ENCODE assay signal across 22 cellular contexts in genomic region chr5:44942524-44943001, GRCh38.
DNase-seq lines count a peak whose midpoint lies in the region; ATAC-seq and TF ChIP-seq lines count a peak whose summit lies in the region.
"Had no signal": no experiment of that assay in that cellular context is flagged by ENCODE, and none has a peak within 500 bp of the region (broad histone marks: within the 10 kb centered on the region; RNA-seq: fewer than 3 reads in every experiment).

No MANE protein-coding gene starts in this region.

- peaks cover 12% of the 10 kb centered on the region for H3K9me3 Mint-ChIP-seq in GM23338
- H3K9me3 Mint-ChIP-seq in neural progenitor cell = peaks cover 5% of the 10 kb centered on the region
- peaks cover under 1% of the 10 kb centered on the region for H3K9me3 Mint-ChIP-seq in activated naive CD4-positive, alpha-beta T cell treated with anti-CD3 and anti-CD28 coated beads for 36 hours

- H3K36me3 ChIP-seq in GM23338 (ENCODE audit: insufficient read depth) = no peaks in the 10 kb centered on the region
- no peaks in the 10 kb centered on the region for H3K36me3 ChIP-seq in PC-3 (ENCODE audit: low read depth, low read length)
- no peaks in the 10 kb centered on the region for H3K36me3 ChIP-seq in neural progenitor cell
- H3K36me3 ChIP-seq in gastrocnemius medialis = no peaks in the 10 kb centered on the region
- H3K36me3 ChIP-seq: SJCRH30, transverse colon had no signal

- no peaks in the 10 kb centered on the region for H3K79me2 ChIP-seq in GM23338 (replicated peaks; ENCODE audit: insufficient read depth)
- no peaks in the 10 kb centered on the region for H3K79me2 ChIP-seq in PC-3 (ENCODE audit: low read length)
- H3K79me2 ChIP-seq in neural progenitor cell (ENCODE audit: low read depth) = no peaks in the 10 kb centered on the region

- in situ Hi-C loops in gastrocnemius medialis (cut with MboI; ENCODE audit: low sequenced_read_pairs in 4 of 4) = no loop called here

- no peak for TF ChIP-seq CTCF in GM23338 (conservative IDR thresholded peaks at IDR 0.05; ENCODE audit: low read depth in 2 of 2)
- no peak for TF ChIP-seq CTCF in PC-3 (conservative IDR thresholded peaks at IDR 0.05; ENCODE audit: low read depth, low read length)
- TF ChIP-seq CTCF in neural progenitor cell (IDR thresholded peaks at IDR 0.05) = no peak
- no peak for TF ChIP-seq CTCF in gastrocnemius medialis (IDR thresholded peaks at IDR 0.05 in 4 of 5, conservative IDR thresholded peaks at IDR 0.05 in 1 of 5)

- H3K27me3 Mint-ChIP-seq in GM23338 (ENCODE audit: insufficient read depth, low read depth, poor library complexity) (peaks cover 5% of the 10 kb centered on the region), neural progenitor cell (ENCODE audit: insufficient read depth, low read depth) (no peaks in the 10 kb centered on the region), T-helper 17 cell (no peaks in the 10 kb centered on the region)
- peaks cover under 1% of the 10 kb centered on the region for H3K27me3 Mint-ChIP-seq in activated naive CD4-positive, alpha-beta T cell treated with anti-CD3 and anti-CD28 coated beads for 36 hours (ENCODE audit: low read depth)
- H3K27me3 Mint-ChIP-seq: activated B cell treated with CpG ODN at 0.5 μM for 24 hours; stimulated activated naive CD8-positive, alpha-beta T cell treated with anti-CD3 and anti-CD28 coated beads, Interleukin-15, amount 100 ng/mL, for 72 hours had no signal

- H3F3A ChIP-seq in GM23338 (replicated peaks; ENCODE audit: low read depth) (no peaks in the 10 kb centered on the region), PC-3 (ENCODE audit: low read length, unreplicated experiment) (no peaks in the 10 kb centered on the region), neural progenitor cell (ENCODE audit: low read depth) (no peaks in the 10 kb centered on the region)

- peaks cover 13% of the 10 kb centered on the region for H3K36me3 Mint-ChIP-seq in GM23338 (ENCODE audit: low read depth)
- H3K36me3 Mint-ChIP-seq in neural progenitor cell = peaks cover 3% of the 10 kb centered on the region
- H3K36me3 Mint-ChIP-seq in activated naive CD4-positive, alpha-beta T cell treated with anti-CD3 and anti-CD28 coated beads for 36 hours (ENCODE audit: low read depth) = no peaks in the 10 kb centered on the region
- H3K36me3 Mint-ChIP-seq in T-helper 17 cell (ENCODE audit: low read depth) = no peaks in the 10 kb centered on the region
- H3K36me3 Mint-ChIP-seq: CD8-positive, alpha-beta T cell had no signal

- ATAC-seq in GM23338 = peak; percentile 89
- no peak for ATAC-seq in PC-3
- no peak for ATAC-seq in gastrocnemius medialis
- ATAC-seq in T-helper 17 cell = no peak
- ATAC-seq: CD8-positive, alpha-beta T cell; left colon; stimulated activated naive CD8-positive, alpha-beta T cell treated with anti-CD3 and anti-CD28 coated beads, Interleukin-15, amount 100 ng/mL, for 72 hours had no signal

- H3K27ac Mint-ChIP-seq in GM23338 (peak overlapping the region; percentile 96), neural progenitor cell (no peak overlapping the region), T-helper 17 cell (no peak overlapping the region)
- no peak overlapping the region for H3K27ac Mint-ChIP-seq in activated naive CD4-positive, alpha-beta T cell treated with anti-CD3 and anti-CD28 coated beads for 36 hours
- H3K27ac Mint-ChIP-seq: activated B cell treated with CpG ODN at 0.5 μM for 24 hours; activated CD4-positive, alpha-beta memory T cell treated with anti-CD3 and anti-CD28 coated beads for 36 hours; CD8-positive, alpha-beta T cell; nephron progenitor cell; stimulated activated naive CD8-positive, alpha-beta T cell treated with anti-CD3 and anti-CD28 coated beads, Interleukin-15, amount 100 ng/mL, for 72 hours had no signal

- H3K4me1 ChIP-seq in GM23338 (ENCODE audit: insufficient read depth) (peaks cover 27% of the 10 kb centered on the region), PC-3 (ENCODE audit: insufficient read depth, low read length) (peaks cover 15% of the 10 kb centered on the region), neural progenitor cell (peaks cover 23% of the 10 kb centered on the region), gastrocnemius medialis (no peaks in the 10 kb centered on the region)
- H3K4me1 ChIP-seq: SJCRH30, transverse colon had no signal

- CTCF ChIA-PET in PC-3 (lab: Charles Lee) = no interaction called here
- CTCF ChIA-PET in activated naive CD4-positive, alpha-beta T cell treated with anti-CD3 and anti-CD28 coated beads for 36 hours (lab: Charles Lee) = no interaction called here

- H3K9ac ChIP-seq in PC-3 (ENCODE audit: low read length) (no peak overlapping the region), neural progenitor cell (no peak overlapping the region)

- H3K4me2 ChIP-seq in GM23338 = peak overlapping the region; percentile 52
- H3K4me2 ChIP-seq in PC-3 (ENCODE audit: low read length) = no peak overlapping the region
- H3K4me2 ChIP-seq in neural progenitor cell = peak overlapping the region; percentile 25

- H3K9me3 ChIP-seq in PC-3 (ENCODE audit: low read length) = no peaks in the 10 kb centered on the region
- no peaks in the 10 kb centered on the region for H3K9me3 ChIP-seq in neural progenitor cell (ENCODE audit: low read depth)
- H3K9me3 ChIP-seq in gastrocnemius medialis = no peaks in the 10 kb centered on the region
- H3K9me3 ChIP-seq in T-helper 17 cell (ENCODE audit: control insufficient read depth, low read length, poor library complexity, severe bottlenecking) = no peaks in the 10 kb centered on the region
- H3K9me3 ChIP-seq: SJCRH30, transverse colon had no signal

- intact Hi-C loops in PC-3 (cut with micrococcal nuclease) = no loop called here
- intact Hi-C loops in activated naive CD4-positive, alpha-beta T cell treated with anti-CD3 and anti-CD28 coated beads for 36 hours (cut with micrococcal nuclease) = no loop called here
- intact Hi-C loops in gastrocnemius medialis (cut with DNase I; ENCODE audit: low total_unique reads) = no loop called here

- no peaks in the 10 kb centered on the region for H4K20me1 ChIP-seq in GM23338 (replicated peaks; ENCODE audit: insufficient read depth)
- H4K20me1 ChIP-seq in PC-3 (ENCODE audit: low read length) = no peaks in the 10 kb centered on the region
- H4K20me1 ChIP-seq in neural progenitor cell (ENCODE audit: low read depth) = no peaks in the 10 kb centered on the region

- H3K9me2 ChIP-seq in GM23338 (ENCODE audit: insufficient read depth) (no peaks in the 10 kb centered on the region; the same call in none of the 2 replicates), PC-3 (replicated peaks; ENCODE audit: low read length) (no peaks in the 10 kb centered on the region)

- H3K27me3 ChIP-seq in GM23338 (ENCODE audit: insufficient read depth) (no peaks in the 10 kb centered on the region), PC-3 (ENCODE audit: low read length) (no peaks in the 10 kb centered on the region), neural progenitor cell (no peaks in the 10 kb centered on the region), gastrocnemius medialis (no peaks in the 10 kb centered on the region)
- H3K27me3 ChIP-seq: transverse colon had no signal

- BruUV-seq in PC-3 (replicated peaks; lab: Mats Ljungman, UMichigan) = no TSS peak

- DNase-seq in GM23338 (ENCODE audit: low spot score) = peak; percentile 74
- DNase-seq in PC-3 = no peak
- peak; percentile 96 for DNase-seq in foreskin melanocyte
- peak; percentile 27 for DNase-seq in neural progenitor cell (ENCODE audit: low spot score)
- no peak for DNase-seq in activated CD8-positive, alpha-beta memory T cell treated with anti-CD3 and anti-CD28 coated beads, Interleukin-2, amount 50 U/mL, for 48 hours
- DNase-seq in activated naive CD4-positive, alpha-beta T cell treated with anti-CD3 and anti-CD28 coated beads for 36 hours = no peak
- no peak for DNase-seq in gastrocnemius medialis
- DNase-seq in T-helper 17 cell = no peak
- DNase-seq: activated B cell treated with CpG ODN at 0.5 μM for 24 hours; activated CD4-positive, alpha-beta memory T cell treated with anti-CD3 and anti-CD28 coated beads for 36 hours; CD8-positive, alpha-beta T cell; central memory CD4-positive, alpha-beta T cell; foreskin fibroblast; left colon; midbrain; NCI-H1436; NCI-H2171 treated with DMSO at 0.1 percent for 48 hours; nephron progenitor cell; SJCRH30; stimulated activated CD4-positive, alpha-beta T cell treated with anti-CD3 and anti-CD28 coated beads, Interleukin-4, amount 100 ng/mL, for 24 hours; stimulated activated naive CD8-positive, alpha-beta T cell treated with anti-CD3 and anti-CD28 coated beads, Interleukin-15, amount 100 ng/mL, for 72 hours; transverse colon had no signal

- POLR2A ChIA-PET in PC-3 (lab: Charles Lee; ENCODE audit: unreplicated experiment) = no interaction called here

- peak overlapping the region; percentile 22 for H3K4me3 ChIP-seq in GM23338
- H3K4me3 ChIP-seq in PC-3 (ENCODE audit: low read length) = no peak overlapping the region
- H3K4me3 ChIP-seq in neural progenitor cell = no peak overlapping the region
- H3K4me3 ChIP-seq in gastrocnemius medialis = no peak overlapping the region
- H3K4me3 ChIP-seq: SJCRH30, transverse colon had no signal

- H3K4me3 Mint-ChIP-seq in GM23338 (peak overlapping the region; percentile 46; the same call in 2 of the 3 replicates), neural progenitor cell (no peak overlapping the region), T-helper 17 cell (no peak overlapping the region)
- H3K4me3 Mint-ChIP-seq in activated naive CD4-positive, alpha-beta T cell treated with anti-CD3 and anti-CD28 coated beads for 36 hours = no peak overlapping the region
- H3K4me3 Mint-ChIP-seq: activated B cell treated with CpG ODN at 0.5 μM for 24 hours; activated CD4-positive, alpha-beta memory T cell treated with anti-CD3 and anti-CD28 coated beads for 36 hours; CD8-positive, alpha-beta T cell; nephron progenitor cell; stimulated activated naive CD8-positive, alpha-beta T cell treated with anti-CD3 and anti-CD28 coated beads, Interleukin-15, amount 100 ng/mL, for 72 hours had no signal

- TF ChIP-seq POLR2A in gastrocnemius medialis (IDR thresholded peaks at IDR 0.05) = no peak

- peak overlapping the region; percentile 92 for H3K27ac ChIP-seq in GM23338 (ENCODE audit: low read depth)
- H3K27ac ChIP-seq in PC-3 (ENCODE audit: low read length) = no peak overlapping the region
- no peak overlapping the region for H3K27ac ChIP-seq in neural progenitor cell
- H3K27ac ChIP-seq in gastrocnemius medialis = no peak overlapping the region
- H3K27ac ChIP-seq: SJCRH30, transverse colon had no signal

- H2AFZ ChIP-seq in GM23338 = no peak overlapping the region
- H2AFZ ChIP-seq in PC-3 (ENCODE audit: low read length) = peak overlapping the region; percentile 2; the same call in 1 of the 2 replicates
- H2AFZ ChIP-seq in neural progenitor cell (replicated peaks) = peak overlapping the region; percentile 93

- H3K4me1 Mint-ChIP-seq in GM23338 (peaks cover 35% of the 10 kb centered on the region), neural progenitor cell (peaks cover 16% of the 10 kb centered on the region), T-helper 17 cell (no peaks in the 10 kb centered on the region)
- peaks cover 10% of the 10 kb centered on the region for H3K4me1 Mint-ChIP-seq in activated naive CD4-positive, alpha-beta T cell treated with anti-CD3 and anti-CD28 coated beads for 36 hours (ENCODE audit: low read depth)
- H3K4me1 Mint-ChIP-seq: activated B cell treated with CpG ODN at 0.5 μM for 24 hours; stimulated activated naive CD8-positive, alpha-beta T cell treated with anti-CD3 and anti-CD28 coated beads, Interleukin-15, amount 100 ng/mL, for 72 hours had no signal

Comparison
In these comparisons a context has a peak if more than half of its experiments do, and no peak if none do; other contexts are left out.
1. DNase-seq: peak in GM23338 (single experiment), foreskin melanocyte (single experiment) and neural progenitor cell (single experiment); none in PC-3 (single experiment), activated CD8-positive, alpha-beta memory T cell treated with anti-CD3 and anti-CD28 coated beads, Interleukin-2, amount 50 U/mL, for 48 hours (single experiment), activated naive CD4-positive, alpha-beta T cell treated with anti-CD3 and anti-CD28 coated beads for 36 hours (single experiment), gastrocnemius medialis (0 of 2) and T-helper 17 cell (0 of 3).